In the genomic region with DNA sequence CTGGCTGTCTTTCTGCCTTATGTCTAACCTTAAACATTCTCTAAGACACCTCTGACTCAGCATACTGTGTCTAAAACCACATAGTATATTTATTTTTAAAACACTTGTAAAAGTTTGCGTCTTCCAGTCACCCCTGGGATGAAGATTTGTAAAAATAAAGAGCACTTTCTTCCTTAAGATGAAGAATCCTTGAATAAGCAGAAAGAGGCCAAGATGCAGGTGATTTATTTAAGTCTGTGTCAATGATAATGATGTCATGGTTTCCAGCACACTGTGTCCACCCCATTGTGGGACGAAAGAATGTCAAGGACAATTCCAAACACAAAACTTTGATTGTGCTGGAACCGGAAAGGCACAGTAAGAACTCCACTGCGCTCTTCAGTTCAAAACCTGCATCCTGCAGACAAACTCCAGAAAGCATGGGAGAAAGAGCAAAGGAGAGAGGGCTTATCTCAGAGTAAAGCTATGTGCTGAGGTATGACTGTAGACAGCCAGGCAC, we compare ENCODE assay signal across 1 cellular context.
A peak's percentile ranks its signal among the peaks of the same experiment; 100 is the strongest.
TF ChIP-seq lines count a peak whose summit lies in the region.

No MANE protein-coding gene starts in this region.

TF ChIP-seq in HepG2, 621 proteins besides CTCF, POLR2A, EP300 and RAD21 (continued from another document and continues in another):
- TF ChIP-seq, protein P1, sequence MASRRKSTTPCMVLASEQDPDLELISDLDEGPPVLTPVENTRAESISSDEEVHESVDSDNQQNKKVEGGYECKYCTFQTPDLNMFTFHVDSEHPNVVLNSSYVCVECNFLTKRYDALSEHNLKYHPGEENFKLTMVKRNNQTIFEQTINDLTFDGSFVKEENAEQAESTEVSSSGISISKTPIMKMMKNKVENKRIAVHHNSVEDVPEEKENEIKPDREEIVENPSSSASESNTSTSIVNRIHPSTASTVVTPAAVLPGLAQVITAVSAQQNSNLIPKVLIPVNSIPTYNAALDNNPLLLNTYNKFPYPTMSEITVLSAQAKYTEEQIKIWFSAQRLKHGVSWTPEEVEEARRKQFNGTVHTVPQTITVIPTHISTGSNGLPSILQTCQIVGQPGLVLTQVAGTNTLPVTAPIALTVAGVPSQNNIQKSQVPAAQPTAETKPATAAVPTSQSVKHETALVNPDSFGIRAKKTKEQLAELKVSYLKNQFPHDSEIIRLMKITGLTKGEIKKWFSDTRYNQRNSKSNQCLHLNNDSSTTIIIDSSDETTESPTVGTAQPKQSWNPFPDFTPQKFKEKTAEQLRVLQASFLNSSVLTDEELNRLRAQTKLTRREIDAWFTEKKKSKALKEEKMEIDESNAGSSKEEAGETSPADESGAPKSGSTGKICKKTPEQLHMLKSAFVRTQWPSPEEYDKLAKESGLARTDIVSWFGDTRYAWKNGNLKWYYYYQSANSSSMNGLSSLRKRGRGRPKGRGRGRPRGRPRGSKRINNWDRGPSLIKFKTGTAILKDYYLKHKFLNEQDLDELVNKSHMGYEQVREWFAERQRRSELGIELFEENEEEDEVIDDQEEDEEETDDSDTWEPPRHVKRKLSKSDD (CRISPR knock-in tag; IDR thresholded peaks at IDR 0.05; ENCODE audit: low read depth) = no peak
- TF ChIP-seq, protein P2, sequence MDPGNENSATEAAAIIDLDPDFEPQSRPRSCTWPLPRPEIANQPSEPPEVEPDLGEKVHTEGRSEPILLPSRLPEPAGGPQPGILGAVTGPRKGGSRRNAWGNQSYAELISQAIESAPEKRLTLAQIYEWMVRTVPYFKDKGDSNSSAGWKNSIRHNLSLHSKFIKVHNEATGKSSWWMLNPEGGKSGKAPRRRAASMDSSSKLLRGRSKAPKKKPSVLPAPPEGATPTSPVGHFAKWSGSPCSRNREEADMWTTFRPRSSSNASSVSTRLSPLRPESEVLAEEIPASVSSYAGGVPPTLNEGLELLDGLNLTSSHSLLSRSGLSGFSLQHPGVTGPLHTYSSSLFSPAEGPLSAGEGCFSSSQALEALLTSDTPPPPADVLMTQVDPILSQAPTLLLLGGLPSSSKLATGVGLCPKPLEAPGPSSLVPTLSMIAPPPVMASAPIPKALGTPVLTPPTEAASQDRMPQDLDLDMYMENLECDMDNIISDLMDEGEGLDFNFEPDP (CRISPR knock-in tag; conservative IDR thresholded peaks at IDR 0.05) = no peak
- TF ChIP-seq ZNF367 (CRISPR knock-in tag; IDR thresholded peaks at IDR 0.05; ENCODE audit: borderline replicate concordance) (no peak), ZNF652 (CRISPR knock-in tag; IDR thresholded peaks at IDR 0.05; ENCODE audit: borderline replicate concordance, low read depth) (no peak), ZFAT (CRISPR knock-in tag; conservative IDR thresholded peaks at IDR 0.05) (no peak), CBFB (CRISPR knock-in tag; IDR thresholded peaks at IDR 0.05) (no peak), ZNF850 (CRISPR knock-in tag; conservative IDR thresholded peaks at IDR 0.05) (no peak), RARA (CRISPR knock-in tag; IDR thresholded peaks at IDR 0.05) (0 out of 2 replicates have a peak, but pooled peaks have one; percentile 7), ZNF709 (CRISPR knock-in tag; IDR thresholded peaks at IDR 0.05) (no peak), ZNF644 (CRISPR knock-in tag; IDR thresholded peaks at IDR 0.05; ENCODE audit: low read depth) (no peak), ZBTB7A (CRISPR knock-in tag; IDR thresholded peaks at IDR 0.05) (no peak), PCBP1 (IDR thresholded peaks at IDR 0.05; ENCODE audit: borderline replicate concordance, low read depth, low read length) (no peak), THYN1 (CRISPR knock-in tag; IDR thresholded peaks at IDR 0.05; ENCODE audit: borderline replicate concordance, low read depth) (no peak), PRPF4 (IDR thresholded peaks at IDR 0.05; ENCODE audit: low read depth, low read length, poor library complexity, severe bottlenecking) (no peak), ZSCAN29 (CRISPR knock-in tag; conservative IDR thresholded peaks at IDR 0.05) (no peak), ZNF83 (CRISPR knock-in tag; IDR thresholded peaks at IDR 0.05; ENCODE audit: borderline replicate concordance) (no peak), ZFP82 (CRISPR knock-in tag; IDR thresholded peaks at IDR 0.05; ENCODE audit: borderline replicate concordance) (no peak), SP4 (CRISPR knock-in tag; IDR thresholded peaks at IDR 0.05) (no peak), ZC3H13 (CRISPR knock-in tag; IDR thresholded peaks at IDR 0.05) (no peak), ZNF569 (CRISPR knock-in tag; IDR thresholded peaks at IDR 0.05; ENCODE audit: borderline replicate concordance) (no peak), ZNF703 (CRISPR knock-in tag; IDR thresholded peaks at IDR 0.05; ENCODE audit: borderline replicate concordance) (no peak)
- TF ChIP-seq, protein P3, sequence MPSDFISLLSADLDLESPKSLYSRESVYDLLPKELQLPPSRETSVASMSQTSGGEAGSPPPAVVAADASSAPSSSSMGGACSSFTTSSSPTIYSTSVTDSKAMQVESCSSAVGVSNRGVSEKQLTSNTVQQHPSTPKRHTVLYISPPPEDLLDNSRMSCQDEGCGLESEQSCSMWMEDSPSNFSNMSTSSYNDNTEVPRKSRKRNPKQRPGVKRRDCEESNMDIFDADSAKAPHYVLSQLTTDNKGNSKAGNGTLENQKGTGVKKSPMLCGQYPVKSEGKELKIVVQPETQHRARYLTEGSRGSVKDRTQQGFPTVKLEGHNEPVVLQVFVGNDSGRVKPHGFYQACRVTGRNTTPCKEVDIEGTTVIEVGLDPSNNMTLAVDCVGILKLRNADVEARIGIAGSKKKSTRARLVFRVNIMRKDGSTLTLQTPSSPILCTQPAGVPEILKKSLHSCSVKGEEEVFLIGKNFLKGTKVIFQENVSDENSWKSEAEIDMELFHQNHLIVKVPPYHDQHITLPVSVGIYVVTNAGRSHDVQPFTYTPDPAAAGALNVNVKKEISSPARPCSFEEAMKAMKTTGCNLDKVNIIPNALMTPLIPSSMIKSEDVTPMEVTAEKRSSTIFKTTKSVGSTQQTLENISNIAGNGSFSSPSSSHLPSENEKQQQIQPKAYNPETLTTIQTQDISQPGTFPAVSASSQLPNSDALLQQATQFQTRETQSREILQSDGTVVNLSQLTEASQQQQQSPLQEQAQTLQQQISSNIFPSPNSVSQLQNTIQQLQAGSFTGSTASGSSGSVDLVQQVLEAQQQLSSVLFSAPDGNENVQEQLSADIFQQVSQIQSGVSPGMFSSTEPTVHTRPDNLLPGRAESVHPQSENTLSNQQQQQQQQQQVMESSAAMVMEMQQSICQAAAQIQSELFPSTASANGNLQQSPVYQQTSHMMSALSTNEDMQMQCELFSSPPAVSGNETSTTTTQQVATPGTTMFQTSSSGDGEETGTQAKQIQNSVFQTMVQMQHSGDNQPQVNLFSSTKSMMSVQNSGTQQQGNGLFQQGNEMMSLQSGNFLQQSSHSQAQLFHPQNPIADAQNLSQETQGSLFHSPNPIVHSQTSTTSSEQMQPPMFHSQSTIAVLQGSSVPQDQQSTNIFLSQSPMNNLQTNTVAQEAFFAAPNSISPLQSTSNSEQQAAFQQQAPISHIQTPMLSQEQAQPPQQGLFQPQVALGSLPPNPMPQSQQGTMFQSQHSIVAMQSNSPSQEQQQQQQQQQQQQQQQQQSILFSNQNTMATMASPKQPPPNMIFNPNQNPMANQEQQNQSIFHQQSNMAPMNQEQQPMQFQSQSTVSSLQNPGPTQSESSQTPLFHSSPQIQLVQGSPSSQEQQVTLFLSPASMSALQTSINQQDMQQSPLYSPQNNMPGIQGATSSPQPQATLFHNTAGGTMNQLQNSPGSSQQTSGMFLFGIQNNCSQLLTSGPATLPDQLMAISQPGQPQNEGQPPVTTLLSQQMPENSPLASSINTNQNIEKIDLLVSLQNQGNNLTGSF (CRISPR knock-in tag; IDR thresholded peaks at IDR 0.05) = no peak
- TF ChIP-seq, protein P4, sequence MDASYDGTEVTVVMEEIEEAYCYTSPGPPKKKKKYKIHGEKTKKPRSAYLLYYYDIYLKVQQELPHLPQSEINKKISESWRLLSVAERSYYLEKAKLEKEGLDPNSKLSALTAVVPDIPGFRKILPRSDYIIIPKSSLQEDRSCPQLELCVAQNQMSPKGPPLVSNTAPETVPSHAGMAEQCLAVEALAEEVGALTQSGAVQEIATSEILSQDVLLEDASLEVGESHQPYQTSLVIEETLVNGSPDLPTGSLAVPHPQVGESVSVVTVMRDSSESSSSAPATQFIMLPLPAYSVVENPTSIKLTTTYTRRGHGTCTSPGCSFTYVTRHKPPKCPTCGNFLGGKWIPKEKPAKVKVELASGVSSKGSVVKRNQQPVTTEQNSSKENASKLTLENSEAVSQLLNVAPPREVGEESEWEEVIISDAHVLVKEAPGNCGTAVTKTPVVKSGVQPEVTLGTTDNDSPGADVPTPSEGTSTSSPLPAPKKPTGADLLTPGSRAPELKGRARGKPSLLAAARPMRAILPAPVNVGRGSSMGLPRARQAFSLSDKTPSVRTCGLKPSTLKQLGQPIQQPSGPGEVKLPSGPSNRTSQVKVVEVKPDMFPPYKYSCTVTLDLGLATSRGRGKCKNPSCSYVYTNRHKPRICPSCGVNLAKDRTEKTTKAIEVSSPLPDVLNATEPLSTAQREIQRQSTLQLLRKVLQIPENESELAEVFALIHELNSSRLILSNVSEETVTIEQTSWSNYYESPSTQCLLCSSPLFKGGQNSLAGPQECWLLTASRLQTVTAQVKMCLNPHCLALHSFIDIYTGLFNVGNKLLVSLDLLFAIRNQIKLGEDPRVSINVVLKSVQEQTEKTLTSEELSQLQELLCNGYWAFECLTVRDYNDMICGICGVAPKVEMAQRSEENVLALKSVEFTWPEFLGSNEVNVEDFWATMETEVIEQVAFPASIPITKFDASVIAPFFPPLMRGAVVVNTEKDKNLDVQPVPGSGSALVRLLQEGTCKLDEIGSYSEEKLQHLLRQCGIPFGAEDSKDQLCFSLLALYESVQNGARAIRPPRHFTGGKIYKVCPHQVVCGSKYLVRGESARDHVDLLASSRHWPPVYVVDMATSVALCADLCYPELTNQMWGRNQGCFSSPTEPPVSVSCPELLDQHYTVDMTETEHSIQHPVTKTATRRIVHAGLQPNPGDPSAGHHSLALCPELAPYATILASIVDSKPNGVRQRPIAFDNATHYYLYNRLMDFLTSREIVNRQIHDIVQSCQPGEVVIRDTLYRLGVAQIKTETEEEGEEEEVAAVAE (CRISPR knock-in tag; IDR thresholded peaks at IDR 0.05; ENCODE audit: borderline replicate concordance) = no peak
- TF ChIP-seq, protein P5, sequence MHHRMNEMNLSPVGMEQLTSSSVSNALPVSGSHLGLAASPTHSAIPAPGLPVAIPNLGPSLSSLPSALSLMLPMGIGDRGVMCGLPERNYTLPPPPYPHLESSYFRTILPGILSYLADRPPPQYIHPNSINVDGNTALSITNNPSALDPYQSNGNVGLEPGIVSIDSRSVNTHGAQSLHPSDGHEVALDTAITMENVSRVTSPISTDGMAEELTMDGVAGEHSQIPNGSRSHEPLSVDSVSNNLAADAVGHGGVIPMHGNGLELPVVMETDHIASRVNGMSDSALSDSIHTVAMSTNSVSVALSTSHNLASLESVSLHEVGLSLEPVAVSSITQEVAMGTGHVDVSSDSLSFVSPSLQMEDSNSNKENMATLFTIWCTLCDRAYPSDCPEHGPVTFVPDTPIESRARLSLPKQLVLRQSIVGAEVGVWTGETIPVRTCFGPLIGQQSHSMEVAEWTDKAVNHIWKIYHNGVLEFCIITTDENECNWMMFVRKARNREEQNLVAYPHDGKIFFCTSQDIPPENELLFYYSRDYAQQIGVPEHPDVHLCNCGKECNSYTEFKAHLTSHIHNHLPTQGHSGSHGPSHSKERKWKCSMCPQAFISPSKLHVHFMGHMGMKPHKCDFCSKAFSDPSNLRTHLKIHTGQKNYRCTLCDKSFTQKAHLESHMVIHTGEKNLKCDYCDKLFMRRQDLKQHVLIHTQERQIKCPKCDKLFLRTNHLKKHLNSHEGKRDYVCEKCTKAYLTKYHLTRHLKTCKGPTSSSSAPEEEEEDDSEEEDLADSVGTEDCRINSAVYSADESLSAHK (CRISPR knock-in tag; IDR thresholded peaks at IDR 0.05; ENCODE audit: borderline replicate concordance) = no peak
- TF ChIP-seq, protein P6, sequence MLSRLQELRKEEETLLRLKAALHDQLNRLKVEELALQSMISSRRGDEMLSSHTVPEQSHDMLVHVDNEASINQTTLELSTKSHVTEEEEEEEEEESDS (CRISPR knock-in tag; IDR thresholded peaks at IDR 0.05; ENCODE audit: borderline replicate concordance) = no peak
- TF ChIP-seq, protein P7, sequence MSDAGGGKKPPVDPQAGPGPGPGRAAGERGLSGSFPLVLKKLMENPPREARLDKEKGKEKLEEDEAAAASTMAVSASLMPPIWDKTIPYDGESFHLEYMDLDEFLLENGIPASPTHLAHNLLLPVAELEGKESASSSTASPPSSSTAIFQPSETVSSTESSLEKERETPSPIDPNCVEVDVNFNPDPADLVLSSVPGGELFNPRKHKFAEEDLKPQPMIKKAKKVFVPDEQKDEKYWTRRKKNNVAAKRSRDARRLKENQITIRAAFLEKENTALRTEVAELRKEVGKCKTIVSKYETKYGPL (CRISPR knock-in tag; IDR thresholded peaks at IDR 0.05) = no peak
- TF ChIP-seq, protein P8, sequence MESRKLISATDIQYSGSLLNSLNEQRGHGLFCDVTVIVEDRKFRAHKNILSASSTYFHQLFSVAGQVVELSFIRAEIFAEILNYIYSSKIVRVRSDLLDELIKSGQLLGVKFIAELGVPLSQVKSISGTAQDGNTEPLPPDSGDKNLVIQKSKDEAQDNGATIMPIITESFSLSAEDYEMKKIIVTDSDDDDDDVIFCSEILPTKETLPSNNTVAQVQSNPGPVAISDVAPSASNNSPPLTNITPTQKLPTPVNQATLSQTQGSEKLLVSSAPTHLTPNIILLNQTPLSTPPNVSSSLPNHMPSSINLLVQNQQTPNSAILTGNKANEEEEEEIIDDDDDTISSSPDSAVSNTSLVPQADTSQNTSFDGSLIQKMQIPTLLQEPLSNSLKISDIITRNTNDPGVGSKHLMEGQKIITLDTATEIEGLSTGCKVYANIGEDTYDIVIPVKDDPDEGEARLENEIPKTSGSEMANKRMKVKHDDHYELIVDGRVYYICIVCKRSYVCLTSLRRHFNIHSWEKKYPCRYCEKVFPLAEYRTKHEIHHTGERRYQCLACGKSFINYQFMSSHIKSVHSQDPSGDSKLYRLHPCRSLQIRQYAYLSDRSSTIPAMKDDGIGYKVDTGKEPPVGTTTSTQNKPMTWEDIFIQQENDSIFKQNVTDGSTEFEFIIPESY (CRISPR knock-in tag; IDR thresholded peaks at IDR 0.05) = no peak
- TF ChIP-seq, protein P9, sequence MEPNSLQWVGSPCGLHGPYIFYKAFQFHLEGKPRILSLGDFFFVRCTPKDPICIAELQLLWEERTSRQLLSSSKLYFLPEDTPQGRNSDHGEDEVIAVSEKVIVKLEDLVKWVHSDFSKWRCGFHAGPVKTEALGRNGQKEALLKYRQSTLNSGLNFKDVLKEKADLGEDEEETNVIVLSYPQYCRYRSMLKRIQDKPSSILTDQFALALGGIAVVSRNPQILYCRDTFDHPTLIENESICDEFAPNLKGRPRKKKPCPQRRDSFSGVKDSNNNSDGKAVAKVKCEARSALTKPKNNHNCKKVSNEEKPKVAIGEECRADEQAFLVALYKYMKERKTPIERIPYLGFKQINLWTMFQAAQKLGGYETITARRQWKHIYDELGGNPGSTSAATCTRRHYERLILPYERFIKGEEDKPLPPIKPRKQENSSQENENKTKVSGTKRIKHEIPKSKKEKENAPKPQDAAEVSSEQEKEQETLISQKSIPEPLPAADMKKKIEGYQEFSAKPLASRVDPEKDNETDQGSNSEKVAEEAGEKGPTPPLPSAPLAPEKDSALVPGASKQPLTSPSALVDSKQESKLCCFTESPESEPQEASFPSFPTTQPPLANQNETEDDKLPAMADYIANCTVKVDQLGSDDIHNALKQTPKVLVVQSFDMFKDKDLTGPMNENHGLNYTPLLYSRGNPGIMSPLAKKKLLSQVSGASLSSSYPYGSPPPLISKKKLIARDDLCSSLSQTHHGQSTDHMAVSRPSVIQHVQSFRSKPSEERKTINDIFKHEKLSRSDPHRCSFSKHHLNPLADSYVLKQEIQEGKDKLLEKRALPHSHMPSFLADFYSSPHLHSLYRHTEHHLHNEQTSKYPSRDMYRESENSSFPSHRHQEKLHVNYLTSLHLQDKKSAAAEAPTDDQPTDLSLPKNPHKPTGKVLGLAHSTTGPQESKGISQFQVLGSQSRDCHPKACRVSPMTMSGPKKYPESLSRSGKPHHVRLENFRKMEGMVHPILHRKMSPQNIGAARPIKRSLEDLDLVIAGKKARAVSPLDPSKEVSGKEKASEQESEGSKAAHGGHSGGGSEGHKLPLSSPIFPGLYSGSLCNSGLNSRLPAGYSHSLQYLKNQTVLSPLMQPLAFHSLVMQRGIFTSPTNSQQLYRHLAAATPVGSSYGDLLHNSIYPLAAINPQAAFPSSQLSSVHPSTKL (CRISPR knock-in tag; IDR thresholded peaks at IDR 0.05) = peak; percentile 72
